ENCODE assay signal across 1 cellular context in genomic region chr2:189533274-189534035, GRCh38.
TF ChIP-seq lines count a peak whose summit lies in the region.

No MANE protein-coding gene starts in this region.

TF ChIP-seq in HepG2, 621 proteins besides CTCF, POLR2A, EP300 and RAD21 (continued from another document and continues in another):
- TF ChIP-seq ZNF318 (CRISPR knock-in tag; IDR thresholded peaks at IDR 0.05) = no peak
- TF ChIP-seq, protein P1, sequence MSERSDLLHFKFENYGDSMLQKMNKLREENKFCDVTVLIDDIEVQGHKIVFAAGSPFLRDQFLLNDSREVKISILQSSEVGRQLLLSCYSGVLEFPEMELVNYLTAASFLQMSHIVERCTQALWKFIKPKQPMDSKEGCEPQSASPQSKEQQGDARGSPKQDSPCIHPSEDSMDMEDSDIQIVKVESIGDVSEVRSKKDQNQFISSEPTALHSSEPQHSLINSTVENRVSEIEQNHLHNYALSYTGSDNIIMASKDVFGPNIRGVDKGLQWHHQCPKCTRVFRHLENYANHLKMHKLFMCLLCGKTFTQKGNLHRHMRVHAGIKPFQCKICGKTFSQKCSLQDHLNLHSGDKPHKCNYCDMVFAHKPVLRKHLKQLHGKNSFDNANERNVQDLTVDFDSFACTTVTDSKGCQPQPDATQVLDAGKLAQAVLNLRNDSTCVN (CRISPR knock-in tag; IDR thresholded peaks at IDR 0.05; ENCODE audit: borderline replicate concordance) = no peak
- TF ChIP-seq KLF6 (CRISPR knock-in tag; IDR thresholded peaks at IDR 0.05) = no peak
- no peak for TF ChIP-seq GTF3A (CRISPR knock-in tag; conservative IDR thresholded peaks at IDR 0.05)
- TF ChIP-seq RARA (CRISPR knock-in tag; IDR thresholded peaks at IDR 0.05) = peak; percentile 78
- TF ChIP-seq ISX (CRISPR knock-in tag; conservative IDR thresholded peaks at IDR 0.05) = no peak
- TF ChIP-seq ZNF644 (CRISPR knock-in tag; IDR thresholded peaks at IDR 0.05; ENCODE audit: low read depth) = peak; percentile 72
- no peak for TF ChIP-seq KDM5A (IDR thresholded peaks at IDR 0.05; ENCODE audit: borderline replicate concordance, low read length)
- no peak for TF ChIP-seq ZMAT3 (CRISPR knock-in tag; conservative IDR thresholded peaks at IDR 0.05)
- no peak for TF ChIP-seq POLR2AphosphoS5 (IDR thresholded peaks at IDR 0.05; ENCODE audit: low read depth, low read length)
- 0 out of 2 replicates have a peak, but pooled peaks have one; percentile 40 for TF ChIP-seq ZMYM4 (CRISPR knock-in tag; IDR thresholded peaks at IDR 0.05)
- TF ChIP-seq GABPA (IDR thresholded peaks at IDR 0.05; ENCODE audit: low read depth, low read length) = no peak
- 0 out of 2 replicates have a peak, but pooled peaks have one; percentile 13 for TF ChIP-seq GABPA (CRISPR knock-in tag; IDR thresholded peaks at IDR 0.05; ENCODE audit: low read depth)
- TF ChIP-seq ZNF337 (CRISPR knock-in tag; IDR thresholded peaks at IDR 0.05; ENCODE audit: borderline replicate concordance, low read depth) = no peak
- TF ChIP-seq ZNF782 (CRISPR knock-in tag; IDR thresholded peaks at IDR 0.05; ENCODE audit: borderline replicate concordance) = no peak
- no peak for TF ChIP-seq ZSCAN31 (CRISPR knock-in tag; IDR thresholded peaks at IDR 0.05; ENCODE audit: low read depth)
- TF ChIP-seq MIER2 (CRISPR knock-in tag; IDR thresholded peaks at IDR 0.05) = no peak
- TF ChIP-seq GATAD2A (CRISPR knock-in tag; IDR thresholded peaks at IDR 0.05) = peak; percentile 78
- TF ChIP-seq NFKB2 (CRISPR knock-in tag; IDR thresholded peaks at IDR 0.05; ENCODE audit: borderline replicate concordance) = no peak
- no peak for TF ChIP-seq ZNF773 (CRISPR knock-in tag; IDR thresholded peaks at IDR 0.05; ENCODE audit: borderline replicate concordance)
- no peak for TF ChIP-seq FOXK2 (IDR thresholded peaks at IDR 0.05)
- TF ChIP-seq, protein P2, sequence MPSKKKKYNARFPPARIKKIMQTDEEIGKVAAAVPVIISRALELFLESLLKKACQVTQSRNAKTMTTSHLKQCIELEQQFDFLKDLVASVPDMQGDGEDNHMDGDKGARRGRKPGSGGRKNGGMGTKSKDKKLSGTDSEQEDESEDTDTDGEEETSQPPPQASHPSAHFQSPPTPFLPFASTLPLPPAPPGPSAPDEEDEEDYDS (CRISPR knock-in tag; IDR thresholded peaks at IDR 0.05) = no peak
- TF ChIP-seq ATRX (CRISPR knock-in tag; IDR thresholded peaks at IDR 0.05; ENCODE audit: borderline replicate concordance) = no peak
- TF ChIP-seq MNT (IDR thresholded peaks at IDR 0.05) = no peak
- TF ChIP-seq ONECUT2 (CRISPR knock-in tag; IDR thresholded peaks at IDR 0.05) = no peak
- no peak for TF ChIP-seq CERS6 (CRISPR knock-in tag; IDR thresholded peaks at IDR 0.05)
- TF ChIP-seq TAF15 (IDR thresholded peaks at IDR 0.05; ENCODE audit: low read depth, low read length, poor library complexity, severe bottlenecking) = no peak
- 0 out of 2 replicates have a peak, but pooled peaks have one; percentile 51 for TF ChIP-seq ATF2 (CRISPR knock-in tag; IDR thresholded peaks at IDR 0.05)
- no peak for TF ChIP-seq RORA (CRISPR knock-in tag; IDR thresholded peaks at IDR 0.05)
- no peak for TF ChIP-seq GMEB2 (CRISPR knock-in tag; IDR thresholded peaks at IDR 0.05; ENCODE audit: low read depth)
- TF ChIP-seq AGO1 (IDR thresholded peaks at IDR 0.05; ENCODE audit: low read depth, low read length, poor library complexity, severe bottlenecking) = no peak
- no peak for TF ChIP-seq TBX2 (CRISPR knock-in tag; IDR thresholded peaks at IDR 0.05; ENCODE audit: borderline replicate concordance)
- no peak for TF ChIP-seq FOXK1 (CRISPR knock-in tag; IDR thresholded peaks at IDR 0.05; ENCODE audit: borderline replicate concordance, low read depth)
- TF ChIP-seq ZNF724P (CRISPR knock-in tag; IDR thresholded peaks at IDR 0.05; ENCODE audit: borderline replicate concordance) = no peak
- TF ChIP-seq SOX13 (IDR thresholded peaks at IDR 0.05) = no peak
- TF ChIP-seq SOX13 (CRISPR knock-in tag; conservative IDR thresholded peaks at IDR 0.05 in 1 of 2, IDR thresholded peaks at IDR 0.05 in 1 of 2) = peak in 1 of 2 experiments; percentile 27; a peak in 1 of 4 replicates
- TF ChIP-seq ZNF143 (CRISPR knock-in tag; IDR thresholded peaks at IDR 0.05) = no peak
- TF ChIP-seq CSRNP2 (CRISPR knock-in tag; conservative IDR thresholded peaks at IDR 0.05; ENCODE audit: low read depth) = no peak
- no peak for TF ChIP-seq ZZZ3 (CRISPR knock-in tag; IDR thresholded peaks at IDR 0.05; ENCODE audit: borderline replicate concordance)
- TF ChIP-seq ZNF343 (CRISPR knock-in tag; IDR thresholded peaks at IDR 0.05) = no peak
- 0 out of 2 replicates have a peak, but pooled peaks have one; percentile 26 for TF ChIP-seq MAFF (IDR thresholded peaks at IDR 0.05; ENCODE audit: low read depth, low read length)
- no peak for TF ChIP-seq ZNF234 (CRISPR knock-in tag; conservative IDR thresholded peaks at IDR 0.05)
- TF ChIP-seq NCOR1 (IDR thresholded peaks at IDR 0.05; ENCODE audit: borderline replicate concordance, low read length) = peak; percentile 30; the same call in 1 of the 2 replicates
- TF ChIP-seq MAX (IDR thresholded peaks at IDR 0.05) = 0 out of 2 replicates have a peak, but pooled peaks have one; percentile 23
- peak; percentile 66 for TF ChIP-seq FOSL2 (CRISPR knock-in tag; IDR thresholded peaks at IDR 0.05)
- TF ChIP-seq ZEB1 (IDR thresholded peaks at IDR 0.05; ENCODE audit: insufficient replicate concordance, low read depth) = peak; percentile 66
- TF ChIP-seq ISL2 (CRISPR knock-in tag; IDR thresholded peaks at IDR 0.05) = no peak
- TF ChIP-seq HNF4A (CRISPR knock-in tag; IDR thresholded peaks at IDR 0.05) = peak; percentile 84
- TF ChIP-seq ZNF792 (CRISPR knock-in tag; IDR thresholded peaks at IDR 0.05) = no peak
- no peak for TF ChIP-seq ZNF33A (CRISPR knock-in tag; IDR thresholded peaks at IDR 0.05; ENCODE audit: borderline replicate concordance)
- TF ChIP-seq FOXA3 (CRISPR knock-in tag; IDR thresholded peaks at IDR 0.05) = peak; percentile 54; the same call in 1 of the 2 replicates
- no peak for TF ChIP-seq NFRKB (IDR thresholded peaks at IDR 0.05)
- TF ChIP-seq MEIS1 (CRISPR knock-in tag; IDR thresholded peaks at IDR 0.05; ENCODE audit: borderline replicate concordance) = no peak
- no peak for TF ChIP-seq ZNF350 (CRISPR knock-in tag; IDR thresholded peaks at IDR 0.05; ENCODE audit: borderline replicate concordance, low read depth)
- TF ChIP-seq FOSL1 (CRISPR knock-in tag; IDR thresholded peaks at IDR 0.05; ENCODE audit: borderline replicate concordance) = no peak
- no peak for TF ChIP-seq ZNF703 (CRISPR knock-in tag; IDR thresholded peaks at IDR 0.05; ENCODE audit: borderline replicate concordance)
